20 cellular contexts compared by ENCODE assay signal in the genomic region with DNA sequence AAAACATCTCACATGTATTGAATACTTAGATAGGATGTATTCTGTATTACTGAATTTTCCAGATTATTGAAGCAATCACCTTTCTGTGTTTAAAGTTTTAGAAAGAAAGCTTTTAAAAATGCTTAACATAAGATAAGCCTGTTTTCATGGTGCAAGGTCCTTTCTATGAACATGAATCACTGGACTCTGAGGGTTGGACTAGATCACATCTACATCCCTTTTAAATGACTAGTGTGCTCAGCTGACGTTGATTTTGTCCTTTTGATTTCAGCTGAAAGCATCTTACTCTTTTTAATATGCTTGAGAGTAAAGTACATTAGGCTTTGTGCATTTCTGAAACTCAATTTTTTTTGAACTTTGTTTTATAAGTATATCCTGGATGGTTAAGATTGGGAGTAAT. TPM values are rescaled to one million over a fixed set of nuclear protein-coding genes. Genes with fewer than 3 reads are reported as not detected.
DNase-seq lines count a peak whose midpoint lies in the region; ATAC-seq and TF ChIP-seq lines count a peak whose summit lies in the region.
"Had no signal": no experiment of that assay in that cellular context is flagged by ENCODE, and none has a peak within 500 bp of the region (broad histone marks: within the 10 kb centered on the region; RNA-seq: fewer than 3 reads in every experiment).

No MANE protein-coding gene starts in this region.

- peaks cover 34% of the 10 kb centered on the region for H3K36me3 Mint-ChIP-seq in activated CD4-positive, alpha-beta T cell treated with anti-CD3 and anti-CD28 coated beads, Interleukin-2, amount 10 ng/mL, durations not matched to agents 24 days and 14 days (ENCODE audit: low read depth)
- peaks cover 7% of the 10 kb centered on the region for H3K36me3 Mint-ChIP-seq in HFFc6 (ENCODE audit: low read depth)
- H3K36me3 Mint-ChIP-seq in endodermal cell (ENCODE audit: low read depth) = peaks cover 11% of the 10 kb centered on the region

- no peaks in the 10 kb centered on the region for H3K27me3 ChIP-seq in endodermal cell (ENCODE audit: control insufficient read depth, insufficient read depth, low read length, poor library complexity, severe bottlenecking)
- H3K27me3 ChIP-seq: esophagus squamous epithelium, tibial nerve had no signal

- H3K4me3 Mint-ChIP-seq in activated CD4-positive, alpha-beta T cell treated with anti-CD3 and anti-CD28 coated beads, Interleukin-2, amount 10 ng/mL, durations not matched to agents 24 days and 14 days = no peak overlapping the region
- peak overlapping the region; percentile 68 for H3K4me3 Mint-ChIP-seq in HFFc6
- H3K4me3 Mint-ChIP-seq in endodermal cell = no peak overlapping the region
- H3K4me3 Mint-ChIP-seq: memory B cell had no signal

- no peak for ATAC-seq in HG03039 (IDR thresholded peaks at IDR 0.05; ENCODE audit: unreplicated experiment)
- no peak for ATAC-seq in GM18867 (IDR thresholded peaks at IDR 0.05; ENCODE audit: unreplicated experiment)
- ATAC-seq: K562; stimulated activated naive CD8-positive, alpha-beta T cell treated with anti-CD3 and anti-CD28 coated beads, Interleukin-15, Interleukin-2, amounts not matched to agents 100 U/mL and 50 U/mL, for 24 hours had no signal

- H3K4me1 Mint-ChIP-seq in activated CD4-positive, alpha-beta T cell treated with anti-CD3 and anti-CD28 coated beads, Interleukin-2, amount 10 ng/mL, durations not matched to agents 24 days and 14 days = peaks cover 46% of the 10 kb centered on the region
- H3K4me1 Mint-ChIP-seq in HFFc6 (ENCODE audit: low read depth) = peaks cover 92% of the 10 kb centered on the region
- H3K4me1 Mint-ChIP-seq in endodermal cell = no peaks in the 10 kb centered on the region

- H3K9ac ChIP-seq in endodermal cell (ENCODE audit: extremely low read depth, low read length, poor library complexity, severe bottlenecking) = no peak overlapping the region

- DNase-seq in activated CD4-positive, alpha-beta T cell treated with anti-CD3 and anti-CD28 coated beads, Interleukin-2, amount 10 ng/mL, durations not matched to agents 24 days and 14 days = no peak
- no peak for DNase-seq in activated CD4-positive, alpha-beta T cell treated with anti-CD3 and anti-CD28 coated beads for 48 hours
- peak; percentile 65 for DNase-seq in HFFc6
- no peak for DNase-seq in endodermal cell
- DNase-seq in non-pigmented ciliary epithelial cell (ENCODE audit: low read depth) = peak; percentile 60
- no peak for DNase-seq in NCI-H1092 treated with DMSO at 0.1 percent for 48 hours (lab: John Stamatoyannopoulos, UW)
- DNase-seq: activated CD4-positive, alpha-beta T cell treated with anti-CD3 and anti-CD28 coated beads, Interleukin-2, amount 50 U/mL, for 1 hour; C1 segment of cervical spinal cord; caudate nucleus; effector CD4-positive, alpha-beta T cell; esophagus squamous epithelium; GOT3; NCI-H2081; NCI-H524; stimulated activated naive CD8-positive, alpha-beta T cell treated with anti-CD3 and anti-CD28 coated beads, Interleukin-15, Interleukin-2, amounts not matched to agents 100 U/mL and 50 U/mL, for 24 hours had no signal

- WGBS in endodermal cell (ENCODE audit: insufficient coverage in 1 of 2, insufficient read length in 1 of 2), 2 experiments = 100% methylated on average over 1 of the region's 1 CpG

- no peaks in the 10 kb centered on the region for H3K9me3 Mint-ChIP-seq in activated CD4-positive, alpha-beta T cell treated with anti-CD3 and anti-CD28 coated beads, Interleukin-2, amount 10 ng/mL, durations not matched to agents 24 days and 14 days
- no peaks in the 10 kb centered on the region for H3K9me3 Mint-ChIP-seq in HFFc6
- H3K9me3 Mint-ChIP-seq in endodermal cell = no peaks in the 10 kb centered on the region
- H3K9me3 Mint-ChIP-seq: memory B cell had no signal

- H3K4me1 ChIP-seq in endodermal cell (ENCODE audit: control insufficient read depth, insufficient read depth, low read length) = no peaks in the 10 kb centered on the region

- peak overlapping the region; percentile 49 for H3K27ac Mint-ChIP-seq in activated CD4-positive, alpha-beta T cell treated with anti-CD3 and anti-CD28 coated beads, Interleukin-2, amount 10 ng/mL, durations not matched to agents 24 days and 14 days
- H3K27ac Mint-ChIP-seq in HFFc6 (peak overlapping the region; percentile 74), endodermal cell (peak overlapping the region; percentile 44)
- H3K27ac Mint-ChIP-seq: memory B cell had no signal

- intact Hi-C loops in activated CD4-positive, alpha-beta T cell treated with anti-CD3 and anti-CD28 coated beads, Interleukin-2, amount 10 ng/mL, durations not matched to agents 24 days and 14 days (cut with micrococcal nuclease) = no loop called here

- H3K27ac ChIP-seq in endodermal cell (ENCODE audit: low read depth, low read length) = no peak overlapping the region
- H3K27ac ChIP-seq: esophagus squamous epithelium, tibial nerve had no signal

- no peaks in the 10 kb centered on the region for H3K9me3 ChIP-seq in endodermal cell (ENCODE audit: control insufficient read depth, low read length)
- H3K9me3 ChIP-seq: esophagus squamous epithelium, tibial nerve had no signal

- TF ChIP-seq CTCF in HFFc6 (IDR thresholded peaks at IDR 0.05) = no peak
- TF ChIP-seq CTCF in endodermal cell (conservative IDR thresholded peaks at IDR 0.05) = no peak

- H3K27me3 Mint-ChIP-seq in activated CD4-positive, alpha-beta T cell treated with anti-CD3 and anti-CD28 coated beads, Interleukin-2, amount 10 ng/mL, durations not matched to agents 24 days and 14 days = no peaks in the 10 kb centered on the region
- peaks cover 2% of the 10 kb centered on the region for H3K27me3 Mint-ChIP-seq in HFFc6 (ENCODE audit: insufficient read depth)
- H3K27me3 Mint-ChIP-seq in endodermal cell (ENCODE audit: insufficient read depth) = no peaks in the 10 kb centered on the region
- H3K27me3 Mint-ChIP-seq: memory B cell had no signal

- peaks cover 26% of the 10 kb centered on the region for H3K36me3 ChIP-seq in endodermal cell (ENCODE audit: control insufficient read depth, insufficient read depth, low read length)

- H3K4me3 ChIP-seq in endodermal cell (ENCODE audit: low read length) = no peak overlapping the region
- H3K4me3 ChIP-seq: esophagus squamous epithelium, K562, tibial nerve had no signal

RNA-seq across cellular contexts. Expression of gene MIER1, which starts 16.2 kb away (rescaled TPM):
- 51.8 and 54.9 TPM in 2 replicates for total RNA-seq in activated CD4-positive, alpha-beta T cell treated with anti-CD3 and anti-CD28 coated beads, Interleukin-2, amount 10 ng/mL, durations not matched to agents 24 days and 14 days
- 10 to 100 TPM; 28.0 to 37.5 (median 33.7) TPM for total RNA-seq in HFFc6 (2021; fragmentation: NEBNext Ultra II Directional; extraction: Animal tissue kit (Norgen Biotek cat#: 25700))
- 10 to 100 TPM; 29.1 to 35.4 TPM for total RNA-seq in endodermal cell
- polyA plus RNA-seq in endodermal cell (2013, experiment 1 of 2) = 22.0 TPM
- 22.8 TPM for polyA plus RNA-seq in endodermal cell (2013, experiment 2 of 2)

RNA-seq across cellular contexts. Expression of gene DNAI4, which starts 16.3 kb away (rescaled TPM):
- total RNA-seq in activated CD4-positive, alpha-beta T cell treated with anti-CD3 and anti-CD28 coated beads, Interleukin-2, amount 10 ng/mL, durations not matched to agents 24 days and 14 days = 0.26 and 2.7 TPM in 2 replicates
- 1 to 10 TPM; 1.3 to 4.3 (median 3.4) TPM for total RNA-seq in HFFc6 (2021; fragmentation: NEBNext Ultra II Directional; extraction: Animal tissue kit (Norgen Biotek cat#: 25700))
- 1 to 10 TPM; 4.6 to 6.7 TPM for total RNA-seq in endodermal cell
- polyA plus RNA-seq in endodermal cell (2013, experiment 1 of 2) = 3.6 TPM
- 7.5 TPM for polyA plus RNA-seq in endodermal cell (2013, experiment 2 of 2)

Comparison
In these comparisons a context has a peak if more than half of its experiments do, and no peak if none do; other contexts are left out.
1. DNase-seq: peak in HFFc6 (single experiment) and non-pigmented ciliary epithelial cell (single experiment); none in activated CD4-positive, alpha-beta T cell treated with anti-CD3 and anti-CD28 coated beads, Interleukin-2, amount 10 ng/mL, durations not matched to agents 24 days and 14 days (single experiment), activated CD4-positive, alpha-beta T cell treated with anti-CD3 and anti-CD28 coated beads for 48 hours (single experiment), endodermal cell (single experiment) and NCI-H1092 treated with DMSO at 0.1 percent for 48 hours (single experiment).
2. Peak in every context shown above with its lines, with median percentiles within 50 percentile points of each other: H3K27ac Mint-ChIP-seq.